ENCODE assay signal across 8 cellular contexts in the genomic region with DNA sequence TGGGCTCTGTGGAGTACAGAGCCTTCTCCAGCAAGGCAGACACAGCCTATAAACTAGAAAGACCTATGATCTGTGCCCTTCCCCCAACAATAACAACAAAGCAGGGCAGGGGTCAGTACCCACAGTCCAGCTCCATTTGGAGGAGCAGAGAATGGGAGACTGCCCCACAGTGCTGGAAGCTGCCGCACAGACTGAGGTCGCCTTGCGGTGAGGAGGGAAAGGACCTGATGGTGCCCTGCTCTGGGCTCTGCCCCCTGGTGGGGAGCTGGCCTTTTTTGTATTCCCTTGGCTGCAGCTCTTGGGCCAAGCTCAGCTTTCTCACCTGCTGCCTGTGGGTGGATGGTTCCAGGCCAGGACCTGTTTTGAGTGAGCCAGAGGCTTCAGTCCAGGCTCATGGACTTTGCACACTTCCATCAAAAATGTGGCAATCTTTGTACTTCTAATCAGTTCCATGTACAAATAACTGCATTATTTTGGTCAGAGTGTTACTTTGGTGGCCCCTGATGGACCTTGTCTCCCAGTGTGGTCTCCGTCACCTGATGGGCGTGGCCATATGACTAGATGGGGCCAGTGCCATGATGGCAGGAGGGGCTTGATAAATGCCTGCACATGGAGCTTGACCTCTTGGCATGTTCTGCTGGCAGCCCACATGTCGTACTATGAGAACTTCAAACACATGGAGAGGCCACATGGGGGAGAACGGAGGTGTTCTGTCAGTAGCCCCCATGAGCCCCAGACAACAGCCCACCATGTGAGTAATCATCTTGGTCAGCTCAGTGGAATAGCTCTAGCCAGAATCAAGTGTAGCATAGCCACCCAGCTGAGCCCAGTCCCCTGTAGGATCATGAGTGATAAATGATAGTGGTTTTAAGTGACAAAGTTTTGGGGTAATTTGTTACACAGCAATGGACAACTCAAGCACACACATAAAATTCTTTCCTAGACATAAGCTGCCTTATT. TPM values are rescaled to one million over a fixed set of nuclear protein-coding genes. Genes with fewer than 3 reads are reported as not detected.
A peak's percentile ranks its signal among the peaks of the same experiment; 100 is the strongest.
DNase-seq lines count a peak whose midpoint lies in the region; ATAC-seq and TF ChIP-seq lines count a peak whose summit lies in the region.

No MANE protein-coding gene starts in this region.

- H3K4me1 ChIP-seq in HCT116 (ENCODE audit: control insufficient read depth in 1 of 2, insufficient read depth in 2 of 2, low read length in 2 of 2): peaks cover 7 to 14% of the 10 kb centered on the region in 2 experiments; a peak in 3 of 4 replicates
- peaks cover 10 to 15% of the 10 kb centered on the region in 2 donors for H3K4me1 ChIP-seq in gastrocnemius medialis

- no peaks in the 10 kb centered on the region for H4K20me1 ChIP-seq in HCT116 (ENCODE audit: insufficient read depth)

- TF ChIP-seq RAD21 in HCT116 (IDR thresholded peaks at IDR 0.05; ENCODE audit: low read depth): peak; percentile 52

- ATAC-seq in HCT116 (peak; percentile 84), gastrocnemius medialis (peak; percentile 56 to 85), GM21825 (IDR thresholded peaks at IDR 0.05; ENCODE audit: unreplicated experiment) (no peak)

- in situ Hi-C loops in gastrocnemius medialis (cut with MboI; ENCODE audit: low sequenced_read_pairs in 4 of 4): no loop called here

- POLR2A ChIA-PET in HCT116 (lab: Charles Lee): interaction anchor here (0.6 kb wide), 2 partner anchors 20 to 33 kb away, joined by 3 to 4 read pairs; no protein-coding TSS in a partner anchor

- peaks cover 2 to 10% of the 10 kb centered on the region in 2 experiments; a peak in 2 of 4 replicates for H3K36me3 ChIP-seq in HCT116 (ENCODE audit: control insufficient read depth in 1 of 2, insufficient read depth in 2 of 2, low read length in 2 of 2)
- H3K36me3 ChIP-seq in gastrocnemius medialis: no peaks in the 10 kb centered on the region

- H3K9me3 ChIP-seq in HCT116 (ENCODE audit: control insufficient read depth in 1 of 2, insufficient read depth in 1 of 2, low read depth in 1 of 2, low read length in 2 of 2): no peaks in the 10 kb centered on the region
- no peaks in the 10 kb centered on the region for H3K9me3 ChIP-seq in gastrocnemius medialis

- peak; percentile 27 for DNase-seq in CMK (ENCODE audit: low read depth)
- DNase-seq in HCT116 (ENCODE audit: low read depth, low spot score): no peak
- DNase-seq in RKO (ENCODE audit: low spot score): peak; percentile 19
- peak; percentile 28 to 39 for DNase-seq in activated T-helper 1 cell treated with anti-CD3 and anti-CD28 coated beads, Interleukin-2, amount 50 U/mL, for 16 hours (ENCODE audit: low read depth in 1 of 2, low spot score in 1 of 2)
- peak; percentile 84 for DNase-seq in germinal center (ENCODE audit: low spot score)
- peak; percentile 38 to 72 for DNase-seq in gastrocnemius medialis
- no peak for DNase-seq in dedifferentiated amniotic fluid mesenchymal stem cell (ENCODE audit: extremely low spot score)

- H3K9me2 ChIP-seq in HCT116 (ENCODE audit: insufficient read depth): no peaks in the 10 kb centered on the region

- RAD21 ChIA-PET in HCT116 (lab: Charles Lee; ENCODE audit: low non-redundant PET in 1 of 2, low total read pairs in 2 of 2, uncharacterized antibody in 2 of 2, unreplicated experiment in 2 of 2): no interaction called here

- H3K79me2 ChIP-seq in HCT116 (ENCODE audit: insufficient read depth, low read length): no peaks in the 10 kb centered on the region

- no peak overlapping the region for H2AFZ ChIP-seq in HCT116 (ENCODE audit: low read depth, low read length, poor library complexity, severe bottlenecking)

- no peak overlapping the region for H3K9ac ChIP-seq in HCT116 (ENCODE audit: low read length)

- H3K27me3 ChIP-seq in HCT116 (ENCODE audit: insufficient read depth, low read length) (no peaks in the 10 kb centered on the region), gastrocnemius medialis (no peaks in the 10 kb centered on the region)

- CTCF ChIA-PET in HCT116 (lab: Charles Lee): interaction anchor here (0.6 to 2.5 kb wide), 8 partner anchors 9 to 93 kb away, joined by 3 to 9 read pairs (median 4); a partner anchor contains a TSS

- BruUV-seq in HCT116 (replicated peaks; lab: Mats Ljungman, UMichigan): no TSS peak

- no peak overlapping the region for H3K4me2 ChIP-seq in HCT116 (ENCODE audit: low read length)

- intact Hi-C loops in HCT116 (cut with micrococcal nuclease): no loop called here
- intact Hi-C loops in gastrocnemius medialis (cut with DNase I; ENCODE audit: low total_unique reads): no loop called here

- H3K4me3 ChIP-seq in HCT116 (replicated peaks in 1 of 2; ENCODE audit: low read depth in 1 of 2, low read length in 2 of 2) (no peak overlapping the region), gastrocnemius medialis (no peak overlapping the region)

- TF ChIP-seq POLR2A in HCT116 (IDR thresholded peaks at IDR 0.05; ENCODE audit: borderline replicate concordance, extremely low read depth, insufficient read depth, insufficient read length) (no peak), gastrocnemius medialis (IDR thresholded peaks at IDR 0.05) (no peak)

- no peak overlapping the region for H3K27ac ChIP-seq in HCT116 (ENCODE audit: low read depth, low read length)
- peak overlapping the region in 1 of 4 donors; percentile 20 for H3K27ac ChIP-seq in gastrocnemius medialis

- TF ChIP-seq CTCF in HCT116 (IDR thresholded peaks at IDR 0.05 in 2 of 3, conservative IDR thresholded peaks at IDR 0.05 in 1 of 3; ENCODE audit: borderline replicate concordance in 1 of 3, insufficient read depth in 1 of 3, low read depth in 2 of 3, low read length in 2 of 3) (peak; percentile 62 to 73 (median 65)), gastrocnemius medialis (IDR thresholded peaks at IDR 0.05 in 4 of 5, conservative IDR thresholded peaks at IDR 0.05 in 1 of 5) (peak; percentile 64 to 76 (median 69))

TF ChIP-seq in HCT116, 20 proteins besides CTCF, POLR2A, EP300 and RAD21:
- TF ChIP-seq YY1 (IDR thresholded peaks at IDR 0.05; ENCODE audit: extremely low read depth, insufficient replicate concordance, low read depth, low read length) (no peak), JUND (IDR thresholded peaks at IDR 0.05) (no peak), POLR2AphosphoS5 (IDR thresholded peaks at IDR 0.05; ENCODE audit: low read depth, low read length) (peak; percentile 42), SRF (IDR thresholded peaks at IDR 0.05; ENCODE audit: low read depth) (no peak)
- TF ChIP-seq, protein P1, sequence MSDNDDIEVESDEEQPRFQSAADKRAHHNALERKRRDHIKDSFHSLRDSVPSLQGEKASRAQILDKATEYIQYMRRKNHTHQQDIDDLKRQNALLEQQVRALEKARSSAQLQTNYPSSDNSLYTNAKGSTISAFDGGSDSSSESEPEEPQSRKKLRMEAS (IDR thresholded peaks at IDR 0.05): no peak
TF ChIP-seq in HCT116: peak in this region for 1.

RNA-seq across cellular contexts. Expression of a gene that starts 24.2 kb away (rescaled TPM):
- total RNA-seq in HCT116 (2021; ENCODE audit: unreplicated experiment) (20.0 TPM), gastrocnemius medialis (10 to 100 TPM in 3 of 4 donors, 1 to 10 TPM in 1; 6.5 to 16.4 (median 14.5) TPM)
- polyA plus RNA-seq in HCT116 (2012): 22.5 and 31.2 TPM in 2 replicates

RNA-seq across cellular contexts. Expression of a gene that starts 40.0 kb away (rescaled TPM):
- 15.3 TPM for total RNA-seq in HCT116 (2021; ENCODE audit: unreplicated experiment)
- 12.2 and 14.8 TPM in 2 replicates for polyA plus RNA-seq in HCT116 (2012)
- total RNA-seq in gastrocnemius medialis: 10 to 100 TPM in 2 of 4 donors, 1 to 10 TPM in 2; 7.3 to 12.5 (median 10.4) TPM

RNA-seq across cellular contexts. Expression of a gene that starts 48.7 kb away (rescaled TPM):
- total RNA-seq in HCT116 (2021; ENCODE audit: unreplicated experiment): 0.52 TPM
- 0.16 and 0.39 TPM in 2 replicates for polyA plus RNA-seq in HCT116 (2012)
- total RNA-seq in gastrocnemius medialis: 10 to 100 TPM; 11.0 to 22.7 (median 14.8) TPM

Comparison
In these comparisons a context has a peak if more than half of its experiments do, and no peak if none do; other contexts are left out.
1. DNase-seq: peak in CMK (single experiment), RKO (single experiment), activated T-helper 1 cell treated with anti-CD3 and anti-CD28 coated beads, Interleukin-2, amount 50 U/mL, for 16 hours (2 of 2), germinal center (single experiment) and gastrocnemius medialis (2 of 2); none in HCT116 (single experiment) and dedifferentiated amniotic fluid mesenchymal stem cell (single experiment).